Comparison of ENCODE assay signal across 17 cellular contexts in the genomic region with DNA sequence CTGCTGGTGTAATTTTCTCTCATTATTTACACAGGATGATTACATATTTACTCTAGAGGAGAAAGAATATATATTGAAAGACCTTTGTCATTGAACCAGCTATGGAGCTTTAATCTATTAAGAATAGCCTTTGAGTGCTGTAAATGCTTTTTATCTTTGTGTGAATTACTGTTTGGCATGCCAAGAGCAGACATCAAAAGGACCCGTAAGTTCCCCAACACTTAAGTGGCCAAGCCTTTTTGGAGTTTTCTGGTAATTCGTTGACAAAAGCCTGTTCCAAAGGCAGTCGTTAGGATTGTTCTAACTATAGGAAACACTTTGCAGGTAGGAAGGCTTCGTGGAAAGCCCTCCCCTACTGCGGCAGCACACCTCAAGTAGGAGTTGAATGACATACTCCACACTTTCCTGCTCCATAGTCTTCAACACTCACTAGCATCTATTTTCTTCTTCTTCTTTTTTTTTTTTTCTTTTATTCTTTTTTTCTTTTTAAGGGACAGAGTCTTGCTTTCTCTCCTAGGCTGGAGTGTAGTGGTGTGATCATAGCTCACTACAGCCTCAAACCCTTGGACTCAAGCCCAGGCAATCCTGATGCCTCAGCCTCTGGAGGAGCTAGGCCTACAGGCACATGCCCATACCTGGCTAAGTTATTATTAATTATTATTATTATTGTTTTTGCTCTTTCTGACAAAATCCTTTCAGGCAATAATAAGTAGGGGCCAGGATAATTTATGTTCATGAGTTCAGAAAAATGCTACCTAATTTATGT.
DNase-seq lines count a peak whose midpoint lies in the region; ATAC-seq and TF ChIP-seq lines count a peak whose summit lies in the region.
"Had no signal": no experiment of that assay in that cellular context is flagged by ENCODE, and none has a peak within 500 bp of the region (broad histone marks: within the 10 kb centered on the region; RNA-seq: fewer than 3 reads in every experiment).

No MANE protein-coding gene starts in this region.

- intact Hi-C loops in colonic mucosa (cut with DNase I), result no loop called here
- intact Hi-C loops in stomach (cut with DNase I; ENCODE audit: low total_unique reads), result no loop called here

- H3K4me1 ChIP-seq in colonic mucosa (no peaks in the 10 kb centered on the region), stomach (peaks cover 0 to 23% (median 13%) of the 10 kb centered on the region in 4 donors), gastroesophageal sphincter (no peaks in the 10 kb centered on the region)

- no peak overlapping the region for H3K9ac ChIP-seq in colonic mucosa (ENCODE audit: low read depth in 2 of 2, low read length in 2 of 2)

- H3K36me3 ChIP-seq in colonic mucosa, result no peaks in the 10 kb centered on the region
- no peaks in the 10 kb centered on the region for H3K36me3 ChIP-seq in stomach
- H3K36me3 ChIP-seq in gastroesophageal sphincter, result no peaks in the 10 kb centered on the region
- H3K36me3 ChIP-seq: ascending aorta had no signal

- H3K4me3 ChIP-seq in colonic mucosa, result no peak overlapping the region
- H3K4me3 ChIP-seq in stomach, result no peak overlapping the region
- H3K4me3 ChIP-seq in gastroesophageal sphincter, result no peak overlapping the region
- H3K4me3 ChIP-seq: ascending aorta, skin epidermis had no signal

- TF ChIP-seq EP300 in stomach (IDR thresholded peaks at IDR 0.05) (no peak), gastroesophageal sphincter (IDR thresholded peaks at IDR 0.05) (no peak)

- TF ChIP-seq POLR2A in stomach (IDR thresholded peaks at IDR 0.05) (no peak), gastroesophageal sphincter (IDR thresholded peaks at IDR 0.05) (no peak)

- H3K27me3 ChIP-seq in colonic mucosa, result no peaks in the 10 kb centered on the region
- no peaks in the 10 kb centered on the region for H3K27me3 ChIP-seq in stomach
- no peaks in the 10 kb centered on the region for H3K27me3 ChIP-seq in gastroesophageal sphincter
- H3K27me3 ChIP-seq: ascending aorta had no signal

- H3K9me3 ChIP-seq in colonic mucosa (no peaks in the 10 kb centered on the region), stomach (no peaks in the 10 kb centered on the region), gastroesophageal sphincter (no peaks in the 10 kb centered on the region)
- H3K9me3 ChIP-seq: ascending aorta had no signal

- peak overlapping the region; percentile 51 for H3K27ac ChIP-seq in colonic mucosa
- peak overlapping the region; percentile 38 to 70 (median 52) for H3K27ac ChIP-seq in stomach
- H3K27ac ChIP-seq in gastroesophageal sphincter, result no peak overlapping the region
- H3K27ac ChIP-seq: ascending aorta, skin epidermis had no signal

- 24 to 52% (median 36%) methylated on average over 5 of the region's 5 CpGs for WGBS in stomach, 5 donors
- 75 to 79% methylated on average over 4 to 5 of the region's 5 CpGs for WGBS in gastroesophageal sphincter (ENCODE audit: low coverage in 1 of 2), 2 donors

- TF ChIP-seq CTCF in colonic mucosa (IDR thresholded peaks at IDR 0.05) (no peak), stomach (IDR thresholded peaks at IDR 0.05) (no peak), gastroesophageal sphincter (IDR thresholded peaks at IDR 0.05) (no peak)

- ATAC-seq in GM21526 (IDR thresholded peaks at IDR 0.05; ENCODE audit: low FRiP score, unreplicated experiment) (no peak), GM19455 (IDR thresholded peaks at IDR 0.05; ENCODE audit: unreplicated experiment) (no peak), gastroesophageal sphincter (no peak)
- ATAC-seq: activated T-helper 17 cell treated with anti-CD3 and anti-CD28 coated beads, Interleukin-2, amount 50 U/mL, for 72 hours had no signal

- peak; percentile 2 for DNase-seq in NCI-H1436 (lab: John Stamatoyannopoulos, UW)
- DNase-seq in NCI-H1436 treated with DMSO at 0.1 percent for 48 hours (lab: John Stamatoyannopoulos, UW), result no peak
- DNase-seq in NCI-H2081 treated with DMSO at 0.1 percent for 48 hours (lab: John Stamatoyannopoulos, UW), result peak; percentile 52
- peak; percentile 49 for DNase-seq in colonic mucosa
- peak; percentile 45 for DNase-seq in stomach
- DNase-seq: activated CD4-positive, alpha-beta memory T cell treated with anti-CD3 and anti-CD28 coated beads for 36 hours; CD8-positive, alpha-beta memory T cell; effector CD8-positive, alpha-beta T cell; foreskin melanocyte; NK-92 treated with Interleukin-12 subunit alpha and Interleukin-12 subunit beta, amount 100 ng/mL, for 24 hours; SIG-M5 had no signal

Comparison
In these comparisons a context has a peak if more than half of its experiments do, and no peak if none do; other contexts are left out.
1. H3K27ac ChIP-seq: peak in colonic mucosa (single experiment) and stomach (5 of 5); none in gastroesophageal sphincter (0 of 4).